ENCODE assay signal across 19 cellular contexts in the genomic region with DNA sequence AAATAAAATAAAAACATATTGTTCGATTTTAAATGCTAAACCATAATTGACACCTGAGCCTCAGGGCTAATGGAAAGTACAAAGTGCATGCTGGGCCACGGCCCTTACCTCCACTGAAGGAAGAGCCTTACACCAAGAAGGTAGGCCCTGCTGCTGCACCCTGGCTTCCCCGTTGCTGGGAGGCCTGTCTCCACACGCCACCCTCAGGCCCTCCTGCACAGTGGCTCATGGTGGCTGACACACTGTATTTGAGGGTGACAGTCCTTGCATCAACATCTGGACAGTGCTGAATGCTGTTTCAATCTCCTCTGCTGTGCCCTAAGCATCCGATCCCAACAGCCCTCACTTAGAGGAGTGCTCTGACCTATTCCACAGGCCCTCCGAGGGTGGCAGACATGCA. TPM values are rescaled to one million over a fixed set of nuclear protein-coding genes. Genes with fewer than 3 reads are reported as not detected.
DNase-seq lines count a peak whose midpoint lies in the region; ATAC-seq, FAIRE-seq and TF ChIP-seq lines count a peak whose summit lies in the region.
"Had no signal": no experiment of that assay in that cellular context is flagged by ENCODE, and none has a peak within 500 bp of the region (broad histone marks: within the 10 kb centered on the region; RNA-seq: fewer than 3 reads in every experiment).

No MANE protein-coding gene starts in this region.

- H3K36me3 ChIP-seq in Karpas-422 (ENCODE audit: insufficient read depth, low read length) = no peaks in the 10 kb centered on the region
- 0 out of 8 replicates have a peak, but pooled peaks cover 0 to 3% (median 0%) of the 10 kb centered on the region in 4 experiments for H3K36me3 ChIP-seq in H1 (ENCODE audit: control insufficient read depth in 2 of 4, insufficient read depth in 4 of 4, low read length in 3 of 4)
- H3K36me3 ChIP-seq in trophoblast cell (ENCODE audit: control insufficient read depth in 1 of 2, insufficient read depth in 2 of 2, low read length in 2 of 2) = no peaks in the 10 kb centered on the region

- H3K27me3 ChIP-seq in Karpas-422 (ENCODE audit: low read length) (no peaks in the 10 kb centered on the region), H1 (replicated peaks in 1 of 4; ENCODE audit: control insufficient read depth in 3 of 4, extremely low read depth in 1 of 4, insufficient read depth in 3 of 4, low read length in 3 of 4) (peaks cover 6 to 40% (median 31%) of the 10 kb centered on the region in 4 experiments), trophoblast cell (ENCODE audit: insufficient read depth, low read length) (peaks cover 11% of the 10 kb centered on the region), dorsolateral prefrontal cortex (peaks cover 0 to 25% (median 0%) of the 10 kb centered on the region in 45 donors)

- no peak for TF ChIP-seq CTCF in activated CD8-positive, alpha-beta T cell treated with anti-CD3 and anti-CD28 coated beads for 36 hours (IDR thresholded peaks at IDR 0.05)
- TF ChIP-seq CTCF in H1 (IDR thresholded peaks at IDR 0.05; ENCODE audit: control extremely low read depth in 1 of 3, insufficient read depth in 1 of 3, low read depth in 1 of 3, low read length in 3 of 3) (no peak), dorsolateral prefrontal cortex (IDR thresholded peaks at IDR 0.05 in 54 of 56, conservative IDR thresholded peaks at IDR 0.05 in 2 of 56; ENCODE audit: low read depth in 1 of 56, partially characterized antibody in 56 of 56) (no peak)

- H3K9ac ChIP-seq in Karpas-422 (ENCODE audit: low read length) (no peak overlapping the region), H1 (replicated peaks in 1 of 4; ENCODE audit: extremely low read depth in 1 of 4, low read depth in 3 of 4, low read length in 3 of 4) (no peak overlapping the region), trophoblast cell (ENCODE audit: low read length) (no peak overlapping the region)

- CTCF ChIA-PET in activated CD8-positive, alpha-beta T cell treated with anti-CD3 and anti-CD28 coated beads, Interleukin-2, amount 10 ng/mL, durations not matched to agents 7 days and 5 days (lab: Charles Lee) = no interaction called here
- CTCF ChIA-PET in activated CD8-positive, alpha-beta T cell treated with anti-CD3 and anti-CD28 coated beads for 36 hours (lab: Charles Lee) = no interaction called here
- CTCF ChIA-PET in H1 (lab: Charles Lee; ENCODE audit: partially characterized antibody) = interaction anchor here (1.0 to 1.4 kb wide), 2 partner anchors 53 to 100 kb away, joined by 3 read pairs; no protein-coding TSS in a partner anchor

- peaks cover 4% of the 10 kb centered on the region for H3K36me3 Mint-ChIP-seq in activated CD8-positive, alpha-beta T cell treated with anti-CD3 and anti-CD28 coated beads, Interleukin-2, amount 10 ng/mL, durations not matched to agents 7 days and 5 days (ENCODE audit: low read depth)
- peaks cover 4% of the 10 kb centered on the region for H3K36me3 Mint-ChIP-seq in activated CD8-positive, alpha-beta T cell treated with anti-CD3 and anti-CD28 coated beads for 36 hours (ENCODE audit: low read depth)
- H3K36me3 Mint-ChIP-seq: CD14-positive monocyte had no signal

- 0 out of 2 replicates have a peak overlapping the region, but pooled peaks have one; percentile 63 for H2BK12ac ChIP-seq in H1 (ENCODE audit: low read depth, low read length)
- no peak overlapping the region for H2BK12ac ChIP-seq in trophoblast cell (ENCODE audit: low read length)

- H4K12ac ChIP-seq in trophoblast cell (ENCODE audit: low read depth, low read length) = no peak overlapping the region

- H4K5ac ChIP-seq in H1 (ENCODE audit: insufficient read length, low read depth, low read length) = no peak overlapping the region

- no peaks in the 10 kb centered on the region for H3K79me2 ChIP-seq in Karpas-422 (ENCODE audit: low read length)
- H3K79me2 ChIP-seq in H1 (ENCODE audit: control insufficient read depth in 1 of 2, insufficient read depth in 2 of 2, low read length in 2 of 2) = no peaks in the 10 kb centered on the region
- H3K79me2 ChIP-seq in trophoblast cell (ENCODE audit: control insufficient read depth, insufficient read depth, low read length, poor library complexity) = no peaks in the 10 kb centered on the region

- intact Hi-C loops in activated CD8-positive, alpha-beta T cell treated with anti-CD3 and anti-CD28 coated beads for 36 hours (cut with micrococcal nuclease) = no loop called here
- intact Hi-C loops in dorsolateral prefrontal cortex (cut with DNase I) = no loop called here

- H4K20me1 ChIP-seq in Karpas-422 (ENCODE audit: insufficient read depth, low read depth, low read length) = no peaks in the 10 kb centered on the region
- no peaks in the 10 kb centered on the region for H4K20me1 ChIP-seq in H1 (replicated peaks in 1 of 2; ENCODE audit: control insufficient read depth in 1 of 2, insufficient read depth in 2 of 2, low read length in 2 of 2)

- peaks cover 26% of the 10 kb centered on the region for H3K4me1 Mint-ChIP-seq in activated CD8-positive, alpha-beta T cell treated with anti-CD3 and anti-CD28 coated beads, Interleukin-2, amount 10 ng/mL, durations not matched to agents 7 days and 5 days (ENCODE audit: low read depth)
- H3K4me1 Mint-ChIP-seq in activated CD8-positive, alpha-beta T cell treated with anti-CD3 and anti-CD28 coated beads for 36 hours (ENCODE audit: low read depth) = peaks cover 41% of the 10 kb centered on the region

- H3K18ac ChIP-seq in H1 (ENCODE audit: extremely low read depth, low read length) (no peak overlapping the region), trophoblast cell (ENCODE audit: low read length) (no peak overlapping the region)

- 86% methylated on average over 6 of the region's 6 CpGs; no CpG with 5 or more reads in 1 of the 2 experiments for WGBS in H1 (ENCODE audit: extremely low coverage in 1 of 2, insufficient coverage in 1 of 2, insufficient read length in 1 of 2, insufficient replicate concordance in 2 of 2, low coverage in 1 of 2, low lambda C conversion rate in 2 of 2, missing lambda C conversion rate in 1 of 2), 2 experiments
- WGBS in trophoblast cell (ENCODE audit: extremely low coverage, insufficient coverage, insufficient read length) = no CpG with 5 or more reads among the region's 6 CpGs

- no peak overlapping the region for H3K4me3 Mint-ChIP-seq in activated CD8-positive, alpha-beta T cell treated with anti-CD3 and anti-CD28 coated beads, Interleukin-2, amount 10 ng/mL, durations not matched to agents 7 days and 5 days
- no peak overlapping the region for H3K4me3 Mint-ChIP-seq in activated CD8-positive, alpha-beta T cell treated with anti-CD3 and anti-CD28 coated beads for 36 hours
- H3K4me3 Mint-ChIP-seq: CD14-positive monocyte had no signal

- H3K4me3 ChIP-seq in Karpas-422 (ENCODE audit: low read length) = no peak overlapping the region
- no peak overlapping the region for H3K4me3 ChIP-seq in H1 (ENCODE audit: extremely low read depth in 1 of 4, insufficient read depth in 2 of 4, low read depth in 3 of 4, low read length in 4 of 4)
- peak overlapping the region; percentile 20 for H3K4me3 ChIP-seq in trophoblast cell (ENCODE audit: low read depth, low read length)
- H3K4me3 ChIP-seq in dorsolateral prefrontal cortex = no peak overlapping the region

- H2BK5ac ChIP-seq in H1 (ENCODE audit: low read depth, low read length) (no peak overlapping the region), trophoblast cell (ENCODE audit: low read depth, low read length, poor library complexity) (no peak overlapping the region)

- peak overlapping the region; percentile 32 for H3K27ac Mint-ChIP-seq in activated CD8-positive, alpha-beta T cell treated with anti-CD3 and anti-CD28 coated beads, Interleukin-2, amount 10 ng/mL, durations not matched to agents 7 days and 5 days
- H3K27ac Mint-ChIP-seq in activated CD8-positive, alpha-beta T cell treated with anti-CD3 and anti-CD28 coated beads for 36 hours = no peak overlapping the region

- POLR2A ChIA-PET in activated CD8-positive, alpha-beta T cell treated with anti-CD3 and anti-CD28 coated beads, Interleukin-2, amount 10 ng/mL, durations not matched to agents 7 days and 5 days (lab: Charles Lee) = no interaction called here
- POLR2A ChIA-PET in activated CD8-positive, alpha-beta T cell treated with anti-CD3 and anti-CD28 coated beads for 36 hours (lab: Charles Lee) = no interaction called here
- POLR2A ChIA-PET in H1 (lab: Charles Lee; ENCODE audit: partially characterized antibody) = interaction anchor here (1.6 kb wide), 1 partner anchor 10 kb away, joined by 4 read pairs; no protein-coding TSS in a partner anchor

- H3K9me3 ChIP-seq in Karpas-422 (ENCODE audit: low read length) = no peaks in the 10 kb centered on the region
- no peaks in the 10 kb centered on the region for H3K9me3 ChIP-seq in H1 (ENCODE audit: insufficient read depth in 2 of 2, low read depth in 1 of 2, low read length in 1 of 2)
- peaks cover 8% of the 10 kb centered on the region for H3K9me3 ChIP-seq in trophoblast cell (ENCODE audit: insufficient read depth, low read depth, low read length)

- H3K9me2 ChIP-seq in Karpas-422 (replicated peaks; ENCODE audit: insufficient read depth, low read length) = no peaks in the 10 kb centered on the region

- H3K23ac ChIP-seq in H1 (ENCODE audit: insufficient read length) (no peak overlapping the region), trophoblast cell (ENCODE audit: low read length) (no peak overlapping the region)

- TF ChIP-seq RAD21 in H1 (IDR thresholded peaks at IDR 0.05 in 1 of 2, conservative IDR thresholded peaks at IDR 0.05 in 1 of 2; ENCODE audit: low read depth in 2 of 2, low read length in 2 of 2) = no peak

- H2BK20ac ChIP-seq in H1 (ENCODE audit: low read length) = no peak overlapping the region

- H4K91ac ChIP-seq in H1 (replicated peaks; ENCODE audit: insufficient read length, low read length) (no peak overlapping the region), trophoblast cell (ENCODE audit: low read depth, low read length) (no peak overlapping the region)

- TF ChIP-seq EP300 in H1 (IDR thresholded peaks at IDR 0.05; ENCODE audit: borderline replicate concordance in 1 of 2, low read depth in 2 of 2, low read length in 2 of 2) = no peak

- H3K23me2 ChIP-seq in H1 (ENCODE audit: low read depth, low read length) = peaks cover 9% of the 10 kb centered on the region; the same call in 1 of the 2 replicates

- ATAC-seq in activated CD8-positive, alpha-beta T cell treated with anti-CD3 and anti-CD28 coated beads, Interleukin-2, amount 10 ng/mL, durations not matched to agents 7 days and 5 days = no peak
- ATAC-seq in activated CD8-positive, alpha-beta T cell treated with anti-CD3 and anti-CD28 coated beads for 36 hours = no peak
- ATAC-seq: PC-3 had no signal

- H3K4me1 ChIP-seq in Karpas-422 (ENCODE audit: low read length) (no peaks in the 10 kb centered on the region), H1 (replicated peaks in 1 of 4; ENCODE audit: control insufficient read depth in 3 of 4, insufficient read depth in 4 of 4, low read length in 3 of 4) (peaks cover 2 to 10% (median 6%) of the 10 kb centered on the region in 4 experiments), trophoblast cell (ENCODE audit: control insufficient read depth in 1 of 2, insufficient read depth in 2 of 2, low read length in 2 of 2) (peaks cover 0 to 5% of the 10 kb centered on the region in 2 experiments)

- no peak for FAIRE-seq in H1 (lab: Jason Lieb, UNC)
- FAIRE-seq: A204.1, H54 had no signal

- H2AK5ac ChIP-seq in H1 (ENCODE audit: low read depth, low read length) (no peak overlapping the region; the same call in 1 of the 2 replicates), trophoblast cell (ENCODE audit: low read length) (no peak overlapping the region)

- H2AFZ ChIP-seq in Karpas-422 (ENCODE audit: low read length) = no peak overlapping the region
- H2AFZ ChIP-seq in H1 (ENCODE audit: low read length) = no peak overlapping the region
- no peak overlapping the region for H2AFZ ChIP-seq in trophoblast cell (ENCODE audit: insufficient read depth, low read length, poor library complexity)

- H3K14ac ChIP-seq in H1 (ENCODE audit: insufficient read length) (no peak overlapping the region), trophoblast cell (ENCODE audit: low read length) (no peak overlapping the region)

- H3K27ac ChIP-seq in Karpas-422 (ENCODE audit: low read length) = no peak overlapping the region
- H3K27ac ChIP-seq in H1 (ENCODE audit: low read depth, low read length) = no peak overlapping the region
- H3K27ac ChIP-seq in trophoblast cell (ENCODE audit: low read depth, low read length) = no peak overlapping the region
- H3K27ac ChIP-seq in dorsolateral prefrontal cortex = no peak overlapping the region

- H2BK15ac ChIP-seq in H1 (ENCODE audit: low read length) = 0 out of 2 replicates have a peak overlapping the region, but pooled peaks have one; percentile 37

- H3K27me3 Mint-ChIP-seq in activated CD8-positive, alpha-beta T cell treated with anti-CD3 and anti-CD28 coated beads, Interleukin-2, amount 10 ng/mL, durations not matched to agents 7 days and 5 days (ENCODE audit: low read depth) = no peaks in the 10 kb centered on the region
- no peaks in the 10 kb centered on the region for H3K27me3 Mint-ChIP-seq in activated CD8-positive, alpha-beta T cell treated with anti-CD3 and anti-CD28 coated beads for 36 hours

- H3K79me1 ChIP-seq in H1 (ENCODE audit: low read depth, low read length) (no peaks in the 10 kb centered on the region), trophoblast cell (ENCODE audit: low read length) (no peaks in the 10 kb centered on the region)

- no peak overlapping the region for H2BK120ac ChIP-seq in H1 (replicated peaks; ENCODE audit: low read depth, low read length)
- no peak overlapping the region for H2BK120ac ChIP-seq in trophoblast cell (ENCODE audit: insufficient read depth, low read length, poor library complexity)

- H3K56ac ChIP-seq in H1 (replicated peaks; ENCODE audit: insufficient read length, low read depth, low read length) = no peak overlapping the region

- H3K9me3 Mint-ChIP-seq in activated CD8-positive, alpha-beta T cell treated with anti-CD3 and anti-CD28 coated beads, Interleukin-2, amount 10 ng/mL, durations not matched to agents 7 days and 5 days (ENCODE audit: insufficient read depth) = no peaks in the 10 kb centered on the region
- H3K9me3 Mint-ChIP-seq in activated CD8-positive, alpha-beta T cell treated with anti-CD3 and anti-CD28 coated beads for 36 hours = peaks cover 3% of the 10 kb centered on the region

- H3K4ac ChIP-seq in H1 (replicated peaks; ENCODE audit: insufficient read length, low read depth, low read length) (no peak overlapping the region), trophoblast cell (ENCODE audit: low read depth, low read length) (no peak overlapping the region)

- no peak for TF ChIP-seq POLR2A in H1 (IDR thresholded peaks at IDR 0.05; ENCODE audit: control extremely low read depth in 1 of 2, low read depth in 2 of 2, low read length in 2 of 2)

- no peak overlapping the region for H4K8ac ChIP-seq in H1 (ENCODE audit: extremely low read depth, insufficient read depth, low read length)
- no peak overlapping the region for H4K8ac ChIP-seq in trophoblast cell (ENCODE audit: low read depth, low read length)

- no peak for DNase-seq in activated CD8-positive, alpha-beta T cell treated with anti-CD3 and anti-CD28 coated beads, Interleukin-2, amount 10 ng/mL, durations not matched to agents 7 days and 5 days
- DNase-seq in activated CD8-positive, alpha-beta T cell treated with anti-CD3 and anti-CD28 coated beads for 36 hours = no peak
- DNase-seq in Karpas-422 (peak; percentile 43), H1 (ENCODE audit: low read depth in 1 of 2, low spot score in 2 of 2) (no peak), trophoblast cell (no peak), NCI-H1092 (lab: John Stamatoyannopoulos, UW) (no peak), hepatic stellate cell (ENCODE audit: low spot score) (no peak), dorsolateral prefrontal cortex (no peak)
- DNase-seq: MV-4-11, NCI-H146, NCI-H226, NCI-H526, PC-3 had no signal

- no peak overlapping the region for H3K4me2 ChIP-seq in Karpas-422 (ENCODE audit: low read depth, low read length, poor library complexity, severe bottlenecking)
- no peak overlapping the region for H3K4me2 ChIP-seq in H1 (ENCODE audit: insufficient read depth in 1 of 2, low read depth in 2 of 2, low read length in 2 of 2)
- no peak overlapping the region for H3K4me2 ChIP-seq in trophoblast cell (ENCODE audit: low read length)

RNA-seq across cellular contexts. Expression of a gene that starts 39.3 kb away (rescaled TPM):
- not detected for total RNA-seq in activated CD8-positive, alpha-beta T cell treated with anti-CD3 and anti-CD28 coated beads, Interleukin-2, amount 10 ng/mL, durations not matched to agents 7 days and 5 days
- under 1 TPM; 0.09 to 0.11 TPM for total RNA-seq in activated CD8-positive, alpha-beta T cell treated with anti-CD3 and anti-CD28 coated beads for 36 hours
- total RNA-seq in Karpas-422 (2014; rRNA removed; shearing (Covaris generic); ENCODE audit: low replicate concordance) = not detected in 2 replicates
- not detected in 2 replicates for total RNA-seq in H1 (2021; fragmentation: NEBNext Ultra II Directional; extraction: Animal tissue kit (Norgen Biotek cat#: 25700))
- polyA plus RNA-seq in H1 (2011; rRNA removed) = not detected in 2 replicates
- polyA plus RNA-seq in H1 (2011; cell fraction: cytosol; rRNA removed) = not detected
- polyA plus RNA-seq in H1 (2011; cell fraction: nucleus; rRNA removed) = not detected
- 0.06 to 0.08 TPM (median 0.08 TPM) in 3 of 4 replicates, not detected in the other for polyA plus RNA-seq in H1 (2012, experiment 1 of 2)
- not detected for polyA plus RNA-seq in H1 (2012, experiment 2 of 2)
- polyA plus RNA-seq in H1 (2013, experiment 1 of 2) = not detected
- polyA plus RNA-seq in H1 (2013, experiment 2 of 2) = not detected
- polyA minus RNA-seq in H1 (2011; rRNA and poly(A)+ RNA removed) = not detected in 2 replicates
- not detected for polyA minus RNA-seq in H1 (2011; cell fraction: cytosol; rRNA and poly(A)+ RNA removed)
- polyA minus RNA-seq in H1 (2011; cell fraction: nucleus; rRNA and poly(A)+ RNA removed) = not detected
- polyA plus RNA-seq in trophoblast cell (2013) = 0.01 TPM in 2 replicates
- total RNA-seq in dorsolateral prefrontal cortex = under 1 TPM in 9 of 120 experiments, not detected in 111; 0.10 to 0.23 (median 0.15) TPM
- total RNA-seq: Daoy, LHCN-M2, SK-MEL-5 had no signal
- polyA plus RNA-seq: CD14-positive monocyte had no signal
